Comparison of ENCODE assay signal across 19 cellular contexts in genomic region chr2:1766851-1767771, GRCh38. TPM values are rescaled to one million over a fixed set of nuclear protein-coding genes. Genes with fewer than 3 reads are reported as not detected.
A peak's percentile ranks its signal among the peaks of the same experiment; 100 is the strongest.
DNase-seq lines count a peak whose midpoint lies in the region; ATAC-seq and TF ChIP-seq lines count a peak whose summit lies in the region.
"Had no signal": no experiment of that assay in that cellular context is flagged by ENCODE, and none has a peak within 500 bp of the region (broad histone marks: within the 10 kb centered on the region; RNA-seq: fewer than 3 reads in every experiment).

No MANE protein-coding gene starts in this region.

- no CpG with 5 or more reads among the region's 30 CpGs for WGBS in trophoblast cell (ENCODE audit: extremely low coverage, insufficient coverage, insufficient read length)

- H3K27me3 ChIP-seq in BLaER1 treated with 17β-estradiol and CSF1 and Interleukin-3, amounts not matched to agents 10 nM and 100 nM: peaks cover 0 to 10% (median 0%) of the 10 kb centered on the region in 11 experiments; a peak in 5 of 22 replicates
- H3K27me3 ChIP-seq in Loucy (ENCODE audit: insufficient read depth, low read length, poor library complexity, severe bottlenecking): no peaks in the 10 kb centered on the region
- no peaks in the 10 kb centered on the region for H3K27me3 ChIP-seq in trophoblast cell (ENCODE audit: insufficient read depth, low read length)
- H3K27me3 ChIP-seq: MG63, neutrophil had no signal

- peak; percentile 41 for DNase-seq in iPS-NIHi7 (ENCODE audit: extremely low spot score)
- DNase-seq in trophoblast cell: no peak
- DNase-seq in RKO (ENCODE audit: low spot score): no peak
- no peak for DNase-seq in effector CD8-positive, alpha-beta T cell (lab: John Stamatoyannopoulos, UW)
- no peak for DNase-seq in cerebellum (ENCODE audit: low spot score)
- DNase-seq: activated CD8-positive, alpha-beta memory T cell treated with anti-CD3 and anti-CD28 coated beads for 24 hours; activated T-cell treated with anti-CD3 and anti-CD28 coated beads, Interleukin-2, amount 50 U/mL, for 24 hours; anterior cingulate cortex; caudate nucleus; left ventricle myocardium superior; MG63; mucosa of descending colon; NCI-H146 had no signal

- H4K12ac ChIP-seq in trophoblast cell (ENCODE audit: low read depth, low read length): no peak overlapping the region

- peak overlapping the region; percentile 15 for H2BK5ac ChIP-seq in trophoblast cell (ENCODE audit: low read depth, low read length, poor library complexity)

- H2AK5ac ChIP-seq in trophoblast cell (ENCODE audit: low read length): peak overlapping the region; percentile 26

- peak overlapping the region; percentile 38 for H4K91ac ChIP-seq in trophoblast cell (ENCODE audit: low read depth, low read length)

- peak overlapping the region; percentile 6 for H2BK120ac ChIP-seq in trophoblast cell (ENCODE audit: insufficient read depth, low read length, poor library complexity)

- H3K9me2 ChIP-seq in Loucy (replicated peaks; ENCODE audit: low read depth, low read length): no peaks in the 10 kb centered on the region

- no peak overlapping the region for H2AFZ ChIP-seq in Loucy (ENCODE audit: low read length)
- H2AFZ ChIP-seq in trophoblast cell (ENCODE audit: insufficient read depth, low read length, poor library complexity): no peak overlapping the region

- H2BK12ac ChIP-seq in trophoblast cell (ENCODE audit: low read length): peak overlapping the region; percentile 35

- H3K36me3 ChIP-seq in BLaER1 treated with 17β-estradiol and CSF1 and Interleukin-3, amounts not matched to agents 10 nM and 100 nM: no peaks in the 10 kb centered on the region
- H3K36me3 ChIP-seq in Loucy (ENCODE audit: insufficient read depth, low read length) (no peaks in the 10 kb centered on the region), trophoblast cell (ENCODE audit: control insufficient read depth in 1 of 2, insufficient read depth in 2 of 2, low read length in 2 of 2) (no peaks in the 10 kb centered on the region)
- H3K36me3 ChIP-seq: MG63, neutrophil had no signal

- no peaks in the 10 kb centered on the region for H4K20me1 ChIP-seq in BLaER1 treated with 17β-estradiol and CSF1 and Interleukin-3, amounts not matched to agents 10 nM and 100 nM
- no peaks in the 10 kb centered on the region for H4K20me1 ChIP-seq in Loucy (ENCODE audit: insufficient read depth, low read length, poor library complexity, severe bottlenecking)

- peak overlapping the region in 10 of 11 experiments; percentile 16 to 88 (median 77); a peak in 18 of 22 replicates for H3K4me2 ChIP-seq in BLaER1 treated with 17β-estradiol and CSF1 and Interleukin-3, amounts not matched to agents 10 nM and 100 nM
- H3K4me2 ChIP-seq in Loucy (ENCODE audit: low read depth, low read length, poor library complexity, severe bottlenecking): no peak overlapping the region
- H3K4me2 ChIP-seq in trophoblast cell (ENCODE audit: low read length): peak overlapping the region; percentile 15

- no peak overlapping the region for H3K23ac ChIP-seq in trophoblast cell (ENCODE audit: low read length)

- peak overlapping the region; percentile 2 for H4K8ac ChIP-seq in trophoblast cell (ENCODE audit: low read depth, low read length)

- H3K4me3 ChIP-seq in BLaER1 treated with 17β-estradiol and CSF1 and Interleukin-3, amounts not matched to agents 10 nM and 100 nM: no peak overlapping the region; a peak in 2 of 20 replicates
- H3K4me3 ChIP-seq in Loucy (ENCODE audit: low read length, poor library complexity, severe bottlenecking) (no peak overlapping the region), trophoblast cell (ENCODE audit: low read depth, low read length) (no peak overlapping the region)
- H3K4me3 ChIP-seq: MG63, mucosa of descending colon had no signal

- peak overlapping the region; percentile 4 for H3K14ac ChIP-seq in trophoblast cell (ENCODE audit: low read length)

- no peak overlapping the region for H3K18ac ChIP-seq in trophoblast cell (ENCODE audit: low read length)

- H3F3A ChIP-seq in Loucy (ENCODE audit: low read depth): no peaks in the 10 kb centered on the region

- TF ChIP-seq CTCF in Loucy (conservative IDR thresholded peaks at IDR 0.05; ENCODE audit: low read length): no peak

- H3K9me3 ChIP-seq in BLaER1 treated with 17β-estradiol and CSF1 and Interleukin-3, amounts not matched to agents 10 nM and 100 nM (replicated peaks in 1 of 11): no peaks in the 10 kb centered on the region
- H3K9me3 ChIP-seq in Loucy (ENCODE audit: insufficient read depth, low read depth, low read length): no peaks in the 10 kb centered on the region
- H3K9me3 ChIP-seq in trophoblast cell (ENCODE audit: insufficient read depth, low read depth, low read length): no peaks in the 10 kb centered on the region
- H3K9me3 ChIP-seq: MG63, mucosa of descending colon, neutrophil had no signal

- no peak for ATAC-seq in GM19463 (IDR thresholded peaks at IDR 0.05; ENCODE audit: unreplicated experiment)
- ATAC-seq: HCT116, left ventricle myocardium superior, mucosa of descending colon had no signal

- H3K27ac ChIP-seq in BLaER1 treated with 17β-estradiol and CSF1 and Interleukin-3, amounts not matched to agents 10 nM and 100 nM: no peak overlapping the region; a peak in 1 of 22 replicates
- H3K27ac ChIP-seq in trophoblast cell (ENCODE audit: low read depth, low read length): peak overlapping the region; percentile 8
- H3K27ac ChIP-seq: neutrophil had no signal

- H3K79me2 ChIP-seq in Loucy (ENCODE audit: insufficient read depth, low read length) (no peaks in the 10 kb centered on the region), trophoblast cell (ENCODE audit: control insufficient read depth, insufficient read depth, low read length, poor library complexity) (no peaks in the 10 kb centered on the region)

- peaks cover 7 to 49% (median 41%) of the 10 kb centered on the region in 10 experiments; a peak in 18 of 20 replicates for H3K4me1 ChIP-seq in BLaER1 treated with 17β-estradiol and CSF1 and Interleukin-3, amounts not matched to agents 10 nM and 100 nM
- H3K4me1 ChIP-seq in Loucy (ENCODE audit: insufficient read depth, low read length, poor library complexity, severe bottlenecking) (peaks cover 4% of the 10 kb centered on the region), trophoblast cell (ENCODE audit: control insufficient read depth in 1 of 2, insufficient read depth in 2 of 2, low read length in 2 of 2) (peaks cover 21 to 23% of the 10 kb centered on the region in 2 experiments)

- H3K4ac ChIP-seq in trophoblast cell (ENCODE audit: low read depth, low read length): no peak overlapping the region

- peak overlapping the region in 5 of 11 experiments; percentile 17 to 57 (median 22); a peak in 7 of 22 replicates for H3K9ac ChIP-seq in BLaER1 treated with 17β-estradiol and CSF1 and Interleukin-3, amounts not matched to agents 10 nM and 100 nM
- H3K9ac ChIP-seq in Loucy (ENCODE audit: low read depth, low read length, poor library complexity, severe bottlenecking) (peak overlapping the region; percentile 48), trophoblast cell (ENCODE audit: low read length) (no peak overlapping the region)

- peaks cover 18% of the 10 kb centered on the region for H3K79me1 ChIP-seq in trophoblast cell (ENCODE audit: low read length)

RNA-seq across cellular contexts. Expression of gene PXDN, which starts 22.8 kb away (rescaled TPM):
- 194 and 203 TPM in 2 replicates for polyA plus RNA-seq in trophoblast cell (2013)
- 39.7 TPM for total RNA-seq in cerebellum
- polyA plus RNA-seq: CD14-positive monocyte had no signal
